In the genomic region with DNA sequence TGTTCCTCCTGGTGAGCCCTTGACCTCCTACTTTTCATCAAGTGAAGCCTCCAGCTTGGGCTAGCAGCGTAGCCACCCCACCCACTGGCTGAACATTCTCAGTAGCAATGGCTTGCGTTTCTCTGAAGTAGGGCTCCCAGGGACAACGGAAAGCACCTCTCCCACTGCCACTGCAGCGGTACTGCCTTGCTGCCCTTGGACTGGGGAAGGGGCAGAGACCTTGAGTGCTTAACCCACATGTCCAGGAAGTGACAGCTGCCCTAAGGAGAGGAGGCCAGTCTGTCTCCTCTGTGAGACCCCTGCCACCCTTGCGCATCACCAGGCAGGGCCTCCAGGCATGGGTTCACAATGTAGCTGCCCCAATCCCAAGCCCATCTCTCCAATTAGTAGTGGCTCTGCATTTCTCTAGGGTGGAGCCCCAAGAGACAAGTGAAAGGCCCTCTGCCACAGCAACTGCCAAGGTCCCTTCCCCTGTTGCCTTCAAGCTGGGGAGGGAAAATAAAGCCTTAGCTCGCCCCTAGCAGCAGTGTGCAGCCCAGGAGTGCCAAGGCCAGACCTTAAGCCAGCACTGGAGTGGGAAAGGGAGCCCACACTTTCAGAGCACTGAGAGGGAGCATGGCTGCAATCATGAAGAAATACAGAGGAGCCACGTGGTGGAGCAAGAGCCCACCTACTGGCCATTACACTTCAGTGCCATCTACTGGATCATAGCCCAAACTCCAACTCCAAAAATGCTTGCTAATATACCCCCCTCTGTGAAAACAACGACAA, we compare ENCODE assay signal across 8 cellular contexts.
DNase-seq lines count a peak whose midpoint lies in the region; FAIRE-seq and TF ChIP-seq lines count a peak whose summit lies in the region.

No MANE protein-coding gene starts in this region.

- H3K9me3 ChIP-seq in GM23248 (ENCODE audit: low read depth) (no peaks in the 10 kb centered on the region), mammary epithelial cell (replicated peaks; ENCODE audit: insufficient read depth, low read length) (no peaks in the 10 kb centered on the region), small intestine (ENCODE audit: control insufficient read depth, low read depth) (no peaks in the 10 kb centered on the region)

- DNase-seq in D721Med (ENCODE audit: insufficient read length, low spot score) (no peak), GM23248 (peak; percentile 45), NB4 (ENCODE audit: low read depth) (peak; percentile 52), mammary epithelial cell (peak; percentile 27), small intestine (peak; percentile 33), HuH-7.5 (ENCODE audit: low spot score) (no peak), nucleus accumbens (lab: John Stamatoyannopoulos, UW) (no peak), anterior cingulate cortex (lab: John Stamatoyannopoulos, UW) (no peak)

- BruUV-seq in mammary epithelial cell (replicated peaks; lab: Mats Ljungman, UMichigan), result no TSS peak

- H3K27me3 ChIP-seq in GM23248 (replicated peaks; ENCODE audit: insufficient read depth) (no peaks in the 10 kb centered on the region), mammary epithelial cell (ENCODE audit: insufficient read depth, low read length) (no peaks in the 10 kb centered on the region), small intestine (ENCODE audit: control insufficient read depth in 2 of 2, insufficient read depth in 2 of 2, low read length in 2 of 2) (no peaks in the 10 kb centered on the region)

- H4K20me1 ChIP-seq in GM23248 (ENCODE audit: insufficient read depth) (no peaks in the 10 kb centered on the region), mammary epithelial cell (ENCODE audit: insufficient read depth, low read length) (no peaks in the 10 kb centered on the region)

- peaks cover 12% of the 10 kb centered on the region for H3K4me1 ChIP-seq in GM23248 (ENCODE audit: insufficient read depth)
- no peaks in the 10 kb centered on the region for H3K4me1 ChIP-seq in mammary epithelial cell (ENCODE audit: insufficient read depth, low read length)
- no peaks in the 10 kb centered on the region for H3K4me1 ChIP-seq in small intestine (ENCODE audit: control insufficient read depth in 2 of 2, insufficient read depth in 1 of 2, low read depth in 1 of 2, low read length in 1 of 2)

- H3K9me2 ChIP-seq in GM23248 (ENCODE audit: insufficient read depth), result no peaks in the 10 kb centered on the region

- FAIRE-seq in D721Med (lab: Jason Lieb, UNC) (no peak), small intestine (lab: Jason Lieb, UNC) (no peak)

- whole genome bisulfite sequencing in GM23248 (ENCODE audit: low coverage in 1 of 2, low lambda C conversion rate in 2 of 2, missing lambda C conversion rate in 2 of 2), 2 experiments, result 74 to 75% methylated on average over 8 of the region's 8 CpGs
- WGBS in mammary epithelial cell (ENCODE audit: low coverage, missing lambda C conversion rate), result 78% methylated on average over 7 of the region's 8 CpGs
- 69 to 71% (median 70%) methylated on average over 8 of the region's 8 CpGs for WGBS in small intestine, 3 donors

- H3K4me3 ChIP-seq in GM23248, result no peak overlapping the region
- H3K4me3 ChIP-seq in NB4 (ENCODE audit: low read depth, low read length), result no peak overlapping the region
- no peak overlapping the region for H3K4me3 ChIP-seq in mammary epithelial cell (replicated peaks in 1 of 3; ENCODE audit: insufficient read depth in 1 of 3, low read depth in 2 of 3, low read length in 3 of 3)
- no peak overlapping the region for H3K4me3 ChIP-seq in small intestine (ENCODE audit: low read depth in 1 of 2, low read length in 2 of 2)

- no peak overlapping the region for H3K27ac ChIP-seq in GM23248
- H3K27ac ChIP-seq in mammary epithelial cell (ENCODE audit: insufficient read depth, low read depth, low read length), result no peak overlapping the region
- no peak overlapping the region for H3K27ac ChIP-seq in small intestine (ENCODE audit: low read depth in 1 of 2, low read length in 1 of 2)

- TF ChIP-seq CTCF in D721Med (IDR thresholded peaks at IDR 0.05; ENCODE audit: insufficient read depth, missing control alignments) (peak; percentile 34), NB4 (IDR thresholded peaks at IDR 0.05; ENCODE audit: low read depth, low read length) (peak; percentile 68), mammary epithelial cell (conservative IDR thresholded peaks at IDR 0.05 in 1 of 2, IDR thresholded peaks at IDR 0.05 in 1 of 2; ENCODE audit: extremely low read depth in 1 of 2, insufficient read depth in 1 of 2, low read depth in 1 of 2, low read length in 2 of 2) (peak; percentile 56 to 71)

- H3K79me2 ChIP-seq in GM23248 (ENCODE audit: insufficient read depth) (no peaks in the 10 kb centered on the region), mammary epithelial cell (ENCODE audit: insufficient read depth, low read length) (no peaks in the 10 kb centered on the region)

- intact Hi-C loops in mammary epithelial cell (cut with micrococcal nuclease), result loop anchor here (1.0 to 5.0 kb wide), 4 partner anchors 175 to 405 kb away; no protein-coding TSS in a partner anchor

- dilution Hi-C loops in mammary epithelial cell (cut with HindIII; ENCODE audit: low sequenced_read_pairs), result no loop called here

- H3K36me3 ChIP-seq in GM23248 (ENCODE audit: low read depth), result no peaks in the 10 kb centered on the region
- H3K36me3 ChIP-seq in mammary epithelial cell (ENCODE audit: insufficient read depth, low read length), result no peaks in the 10 kb centered on the region
- H3K36me3 ChIP-seq in small intestine (ENCODE audit: control insufficient read depth in 2 of 2, insufficient read depth in 2 of 2, low read length in 2 of 2), result no peaks in the 10 kb centered on the region

- H2AFZ ChIP-seq in GM23248, result peak overlapping the region; percentile 47; the same call in 1 of the 2 replicates
- H2AFZ ChIP-seq in mammary epithelial cell (ENCODE audit: low read depth, low read length), result peak overlapping the region; percentile 79

- H3K4me2 ChIP-seq in GM23248 (ENCODE audit: unreplicated experiment), result no peak overlapping the region
- H3K4me2 ChIP-seq in mammary epithelial cell (ENCODE audit: insufficient read depth, low read depth, low read length), result no peak overlapping the region

- no peaks in the 10 kb centered on the region for H3F3A ChIP-seq in GM23248 (ENCODE audit: insufficient read depth)

- H3K9ac ChIP-seq in GM23248 (no peak overlapping the region), mammary epithelial cell (ENCODE audit: insufficient read depth, low read length) (no peak overlapping the region)

- in situ Hi-C loops in GM23248 (cut with MboI), result no loop called here
- in situ Hi-C loops in mammary epithelial cell (cut with MboI; ENCODE audit: low sequenced_read_pairs in 2 of 2), result loop anchor here in 1 of 2 donors (25.0 kb wide), 1 partner anchor 958 kb away; no protein-coding TSS in a partner anchor

- CTCF ChIA-PET in mammary epithelial cell (lab: Charles Lee; ENCODE audit: low non-redundant PET), result no interaction called here

- TF ChIP-seq POLR2A in NB4 (IDR thresholded peaks at IDR 0.05; ENCODE audit: extremely low read depth, insufficient read length), result no peak

Comparison
In these comparisons a context has a peak if more than half of its experiments do, and no peak if none do; other contexts are left out.
1. DNase-seq: peak in GM23248 (single experiment), NB4 (single experiment), mammary epithelial cell (single experiment) and small intestine (single experiment); none in D721Med (single experiment), HuH-7.5 (single experiment), nucleus accumbens (0 of 56) and anterior cingulate cortex (0 of 58).
2. Peak in every context shown above with its lines, with median percentiles within 50 percentile points of each other: CTCF ChIP-seq.